In the genomic region with DNA sequence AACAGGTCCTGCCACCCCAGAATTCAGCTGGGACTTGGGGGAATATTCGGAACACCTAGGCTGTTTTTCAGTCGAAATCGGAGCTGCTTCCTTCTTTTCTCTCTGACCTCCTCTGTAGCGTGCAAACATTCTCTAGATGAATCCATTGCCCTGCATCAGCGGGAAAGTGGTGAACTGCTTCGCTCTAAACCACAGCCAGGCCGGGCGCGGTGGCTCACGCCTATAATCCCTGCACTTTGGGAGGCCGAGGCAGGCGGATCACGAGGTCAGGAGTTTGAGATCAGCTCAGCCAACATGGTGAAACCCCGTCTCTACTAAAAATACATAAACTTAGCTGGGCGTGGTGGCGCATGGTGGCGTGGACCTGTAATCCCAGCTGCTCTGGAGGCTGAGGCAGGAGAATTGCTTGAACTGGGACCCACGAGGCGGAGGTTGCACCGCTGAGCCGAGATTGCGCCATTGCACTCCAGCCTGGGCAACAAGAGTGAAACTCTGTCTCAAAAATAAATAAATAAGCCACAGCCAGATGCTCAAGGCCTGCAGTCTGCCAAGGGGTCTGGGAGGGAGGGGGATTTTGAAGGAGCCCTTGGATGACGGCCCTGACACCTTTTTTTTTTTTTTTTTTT, we compare ENCODE assay signal across 21 cellular contexts.
A peak's percentile ranks its signal among the peaks of the same experiment; 100 is the strongest.
DNase-seq lines count a peak whose midpoint lies in the region; ATAC-seq and TF ChIP-seq lines count a peak whose summit lies in the region.
"Had no signal": no experiment of that assay in that cellular context is flagged by ENCODE, and none has a peak within 500 bp of the region (broad histone marks: within the 10 kb centered on the region; RNA-seq: fewer than 3 reads in every experiment).

No MANE protein-coding gene starts in this region.

- H2BK120ac ChIP-seq in H9 (ENCODE audit: low read depth, low read length, poor library complexity, severe bottlenecking) = no peak overlapping the region

- no peaks in the 10 kb centered on the region for H3K27me3 ChIP-seq in H9 (ENCODE audit: insufficient read depth, low read length)
- H3K27me3 ChIP-seq in neural progenitor cell = no peaks in the 10 kb centered on the region
- no peaks in the 10 kb centered on the region for H3K27me3 ChIP-seq in BE2C

- H3K4me3 ChIP-seq in neural progenitor cell (no peak overlapping the region), BE2C (ENCODE audit: low read depth, low read length) (no peak overlapping the region)
- H3K4me3 ChIP-seq: GM23248, MG63 had no signal

- no peaks in the 10 kb centered on the region for H3K27me3 Mint-ChIP-seq in activated naive CD8-positive, alpha-beta T cell treated with anti-CD3 and anti-CD28 coated beads, Interleukin-2, amount 10 ng/mL, durations not matched to agents 7 days and 5 days
- no peaks in the 10 kb centered on the region for H3K27me3 Mint-ChIP-seq in activated naive CD8-positive, alpha-beta T cell treated with anti-CD3 and anti-CD28 coated beads for 36 hours
- peaks cover 5% of the 10 kb centered on the region for H3K27me3 Mint-ChIP-seq in H9 (ENCODE audit: low read depth)
- peaks cover 20% of the 10 kb centered on the region for H3K27me3 Mint-ChIP-seq in chondrocyte (ENCODE audit: low read depth)
- H3K27me3 Mint-ChIP-seq in neural progenitor cell (ENCODE audit: insufficient read depth, low read depth) = peaks cover 11% of the 10 kb centered on the region

- H3K9me3 Mint-ChIP-seq in activated naive CD8-positive, alpha-beta T cell treated with anti-CD3 and anti-CD28 coated beads, Interleukin-2, amount 10 ng/mL, durations not matched to agents 7 days and 5 days = peaks cover 2% of the 10 kb centered on the region
- H3K9me3 Mint-ChIP-seq in activated naive CD8-positive, alpha-beta T cell treated with anti-CD3 and anti-CD28 coated beads for 36 hours = no peaks in the 10 kb centered on the region
- H3K9me3 Mint-ChIP-seq in H9 = peaks cover 6 to 7% of the 10 kb centered on the region in 2 experiments
- H3K9me3 Mint-ChIP-seq in chondrocyte (ENCODE audit: low read depth) = peaks cover 6% of the 10 kb centered on the region
- peaks cover 6% of the 10 kb centered on the region for H3K9me3 Mint-ChIP-seq in neural progenitor cell

- ATAC-seq in activated naive CD8-positive, alpha-beta T cell treated with anti-CD3 and anti-CD28 coated beads, Interleukin-2, amount 10 ng/mL, durations not matched to agents 7 days and 5 days (ENCODE audit: low read depth) = no peak
- no peak for ATAC-seq in sciatic nerve
- no peak for ATAC-seq in GM21423 (IDR thresholded peaks at IDR 0.05; ENCODE audit: unreplicated experiment)
- ATAC-seq: Panc1 had no signal

- H2BK20ac ChIP-seq in H9 (ENCODE audit: low read depth, low read length, poor library complexity, severe bottlenecking) = no peak overlapping the region

- intact Hi-C loops in sciatic nerve (cut with DNase I) = no loop called here

- no peaks in the 10 kb centered on the region for H3K36me3 Mint-ChIP-seq in activated naive CD8-positive, alpha-beta T cell treated with anti-CD3 and anti-CD28 coated beads, Interleukin-2, amount 10 ng/mL, durations not matched to agents 7 days and 5 days
- H3K36me3 Mint-ChIP-seq in activated naive CD8-positive, alpha-beta T cell treated with anti-CD3 and anti-CD28 coated beads for 36 hours = no peaks in the 10 kb centered on the region
- H3K36me3 Mint-ChIP-seq in H9 (ENCODE audit: insufficient read depth in 1 of 3, low read depth in 3 of 3) (peaks cover 0 to 4% (median 3%) of the 10 kb centered on the region in 3 experiments; a peak in 3 of 7 replicates), chondrocyte (ENCODE audit: low read depth) (no peaks in the 10 kb centered on the region), neural progenitor cell (no peaks in the 10 kb centered on the region)
- H3K36me3 Mint-ChIP-seq: CD14-positive monocyte had no signal

- DNase-seq in activated naive CD8-positive, alpha-beta T cell treated with anti-CD3 and anti-CD28 coated beads, Interleukin-2, amount 10 ng/mL, durations not matched to agents 7 days and 5 days = peak; percentile 19
- DNase-seq in activated naive CD8-positive, alpha-beta T cell treated with anti-CD3 and anti-CD28 coated beads for 36 hours = no peak
- no peak for DNase-seq in H9
- DNase-seq in chondrocyte (ENCODE audit: low spot score) = peak; percentile 26
- DNase-seq in sciatic nerve (ENCODE audit: low spot score) = peak; percentile 15
- no peak for DNase-seq in neural progenitor cell (ENCODE audit: low spot score)
- DNase-seq in BE2C = no peak
- DNase-seq: COR-L47, DMS53, GM23248, MG63, NCI-H1092 treated with DMSO at 0.1 percent for 48 hours, NCI-H187, NCI-H510A, NCI-H82, SIG-M5 had no signal

- H3F3A ChIP-seq in neural progenitor cell (ENCODE audit: low read depth) = no peaks in the 10 kb centered on the region

- H2BK15ac ChIP-seq in H9 (ENCODE audit: low read depth, low read length) = no peak overlapping the region

- H3K18ac ChIP-seq in H9 (ENCODE audit: insufficient read length, low read depth, low read length) = no peak overlapping the region

- no peak overlapping the region for H4K5ac ChIP-seq in H9 (ENCODE audit: insufficient read length, low read depth, low read length)

- H3K14ac ChIP-seq in H9 (ENCODE audit: insufficient read depth, low read length) = no peak overlapping the region; the same call in 1 of the 2 replicates

- H2AFZ ChIP-seq in H9 (ENCODE audit: low read length) (no peak overlapping the region), neural progenitor cell (replicated peaks) (no peak overlapping the region)
- H2AFZ ChIP-seq: GM23248 had no signal

- H3K4me3 Mint-ChIP-seq in activated naive CD8-positive, alpha-beta T cell treated with anti-CD3 and anti-CD28 coated beads, Interleukin-2, amount 10 ng/mL, durations not matched to agents 7 days and 5 days = no peak overlapping the region
- H3K4me3 Mint-ChIP-seq in activated naive CD8-positive, alpha-beta T cell treated with anti-CD3 and anti-CD28 coated beads for 36 hours = no peak overlapping the region
- H3K4me3 Mint-ChIP-seq in H9 (no peak overlapping the region), chondrocyte (ENCODE audit: unreplicated experiment) (no peak overlapping the region), neural progenitor cell (no peak overlapping the region)
- H3K4me3 Mint-ChIP-seq: CD14-positive monocyte had no signal

- no CpG with 5 or more reads among the region's 23 CpGs for WGBS in H9 (ENCODE audit: extremely low coverage, insufficient read length, low lambda C conversion rate)

- H3T11ph ChIP-seq in H9 (ENCODE audit: low read length) = no peak overlapping the region

- H3K23ac ChIP-seq in H9 (ENCODE audit: insufficient read length, low read depth, low read length) = no peak overlapping the region

- no peaks in the 10 kb centered on the region for H4K20me1 ChIP-seq in H9 (ENCODE audit: control insufficient read depth, insufficient read depth, insufficient read length)
- no peaks in the 10 kb centered on the region for H4K20me1 ChIP-seq in neural progenitor cell (ENCODE audit: low read depth)

- H2BK5ac ChIP-seq in H9 (ENCODE audit: insufficient read length, low read length) = no peak overlapping the region

- H3K4me1 ChIP-seq in H9 (ENCODE audit: insufficient read depth, low read length) (no peaks in the 10 kb centered on the region; the same call in 1 of the 2 replicates), neural progenitor cell (peaks cover 13% of the 10 kb centered on the region), BE2C (no peaks in the 10 kb centered on the region)

- no peaks in the 10 kb centered on the region for H3K4me1 Mint-ChIP-seq in activated naive CD8-positive, alpha-beta T cell treated with anti-CD3 and anti-CD28 coated beads, Interleukin-2, amount 10 ng/mL, durations not matched to agents 7 days and 5 days
- no peaks in the 10 kb centered on the region for H3K4me1 Mint-ChIP-seq in activated naive CD8-positive, alpha-beta T cell treated with anti-CD3 and anti-CD28 coated beads for 36 hours
- H3K4me1 Mint-ChIP-seq in H9 (peaks cover 2 to 14% of the 10 kb centered on the region in 2 experiments; a peak in 3 of 4 replicates), chondrocyte (ENCODE audit: low read depth) (no peaks in the 10 kb centered on the region), neural progenitor cell (peaks cover 7% of the 10 kb centered on the region)
- H3K4me1 Mint-ChIP-seq: CD14-positive monocyte had no signal

- POLR2A ChIA-PET in activated naive CD8-positive, alpha-beta T cell treated with anti-CD3 and anti-CD28 coated beads, Interleukin-2, amount 10 ng/mL, durations not matched to agents 7 days and 5 days (lab: Charles Lee) = no interaction called here

- no peak overlapping the region for H4K8ac ChIP-seq in H9 (replicated peaks; ENCODE audit: insufficient read length, low read depth, low read length)

- H3K79me2 ChIP-seq in H9 (ENCODE audit: insufficient read depth, low read length) (no peaks in the 10 kb centered on the region), neural progenitor cell (ENCODE audit: low read depth) (no peaks in the 10 kb centered on the region)

- H3K27ac ChIP-seq in H9 (ENCODE audit: insufficient read length, low read depth, low read length) (no peak overlapping the region), neural progenitor cell (no peak overlapping the region)
- H3K27ac ChIP-seq: 22Rv1, GM23248, KMS-11 had no signal

- H2BK12ac ChIP-seq in H9 (ENCODE audit: insufficient read length, low read depth, low read length) = no peak overlapping the region

- H3K4me2 ChIP-seq in H9 (ENCODE audit: insufficient read depth, insufficient read length, low read length) (no peak overlapping the region), neural progenitor cell (no peak overlapping the region)
- H3K4me2 ChIP-seq: KMS-11 had no signal

- no peak overlapping the region for H3K9ac ChIP-seq in H9 (ENCODE audit: extremely low read depth, insufficient read length, low read length)
- no peak overlapping the region for H3K9ac ChIP-seq in neural progenitor cell
- H3K9ac ChIP-seq: GM23248, KMS-11 had no signal

- H3K79me1 ChIP-seq in H9 (ENCODE audit: insufficient read depth, low read depth, low read length, poor library complexity, severe bottlenecking) = no peaks in the 10 kb centered on the region

- H3K9me3 ChIP-seq in H9 (ENCODE audit: control insufficient read depth, low read depth, low read length) = no peaks in the 10 kb centered on the region
- no peaks in the 10 kb centered on the region for H3K9me3 ChIP-seq in neural progenitor cell (ENCODE audit: low read depth)
- no peaks in the 10 kb centered on the region; the same call in 1 of the 2 replicates for H3K9me3 ChIP-seq in BE2C

- no peaks in the 10 kb centered on the region for H3K23me2 ChIP-seq in H9 (ENCODE audit: insufficient read length, low read depth, low read length, poor library complexity, severe bottlenecking)

- H3K36me3 ChIP-seq in neural progenitor cell (no peaks in the 10 kb centered on the region), BE2C (no peaks in the 10 kb centered on the region)
- H3K36me3 ChIP-seq: MG63 had no signal

- H3K56ac ChIP-seq in H9 (ENCODE audit: insufficient read length, low read depth, low read length) = no peak overlapping the region

- no peak overlapping the region for H2AK5ac ChIP-seq in H9 (ENCODE audit: insufficient read length, low read length)

- TF ChIP-seq CTCF in H9 (conservative IDR thresholded peaks at IDR 0.05) (no peak), chondrocyte (IDR thresholded peaks at IDR 0.05) (no peak), neural progenitor cell (IDR thresholded peaks at IDR 0.05) (no peak), BE2C (IDR thresholded peaks at IDR 0.05; ENCODE audit: low read depth, low read length) (no peak)

- H3K27ac Mint-ChIP-seq in activated naive CD8-positive, alpha-beta T cell treated with anti-CD3 and anti-CD28 coated beads, Interleukin-2, amount 10 ng/mL, durations not matched to agents 7 days and 5 days = no peak overlapping the region
- H3K27ac Mint-ChIP-seq in activated naive CD8-positive, alpha-beta T cell treated with anti-CD3 and anti-CD28 coated beads for 36 hours = no peak overlapping the region
- H3K27ac Mint-ChIP-seq in H9 (peak overlapping the region in 2 of 3 experiments; percentile 5 to 36; a peak in 1 of 7 replicates), chondrocyte (ENCODE audit: unreplicated experiment) (no peak overlapping the region), neural progenitor cell (no peak overlapping the region)

- H3K4ac ChIP-seq in H9 (ENCODE audit: low read depth, low read length) = no peak overlapping the region

- no peak overlapping the region for H4K91ac ChIP-seq in H9 (ENCODE audit: insufficient read length, low read depth, low read length)

Comparison
In these comparisons a context has a peak if more than half of its experiments do, and no peak if none do; other contexts are left out.
1. DNase-seq: peak in activated naive CD8-positive, alpha-beta T cell treated with anti-CD3 and anti-CD28 coated beads, Interleukin-2, amount 10 ng/mL, durations not matched to agents 7 days and 5 days (single experiment), chondrocyte (single experiment) and sciatic nerve (single experiment); none in activated naive CD8-positive, alpha-beta T cell treated with anti-CD3 and anti-CD28 coated beads for 36 hours (single experiment), H9 (single experiment), neural progenitor cell (single experiment) and BE2C (single experiment).
2. H3K27ac Mint-ChIP-seq: peak in H9 (2 of 3); none in activated naive CD8-positive, alpha-beta T cell treated with anti-CD3 and anti-CD28 coated beads, Interleukin-2, amount 10 ng/mL, durations not matched to agents 7 days and 5 days (single experiment), activated naive CD8-positive, alpha-beta T cell treated with anti-CD3 and anti-CD28 coated beads for 36 hours (single experiment), chondrocyte (single experiment) and neural progenitor cell (single experiment).